ENCODE assay signal across 2 cellular contexts in the genomic region with DNA sequence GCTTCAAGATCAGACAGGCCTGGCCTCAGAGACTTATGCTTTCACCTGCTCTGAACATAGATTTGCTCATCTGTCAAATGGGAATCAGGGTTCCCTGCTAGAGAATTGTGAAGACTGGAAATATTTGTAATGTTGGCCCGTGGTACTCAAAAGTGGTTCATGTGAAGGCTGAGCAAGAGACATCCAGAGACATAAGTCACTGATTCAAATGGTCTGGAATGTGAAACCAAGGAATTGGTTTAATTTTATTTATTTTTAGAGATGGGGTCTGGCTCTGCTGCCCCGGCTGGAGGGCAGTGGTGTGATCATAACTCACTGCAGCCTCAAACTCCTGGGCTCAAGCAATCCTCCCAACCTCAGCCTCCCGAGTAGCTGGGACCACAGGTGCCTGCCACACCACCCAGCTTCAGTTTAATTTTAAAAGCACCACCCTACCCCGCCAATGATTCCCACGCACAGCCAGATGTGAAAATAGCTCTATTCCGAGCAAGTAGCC.
TF ChIP-seq lines count a peak whose summit lies in the region.

No MANE protein-coding gene starts in this region.

TF ChIP-seq in WTC11, 78 proteins besides CTCF, POLR2A, EP300 and RAD21 (continued from another document and continues in another):
- TF ChIP-seq, protein P1, sequence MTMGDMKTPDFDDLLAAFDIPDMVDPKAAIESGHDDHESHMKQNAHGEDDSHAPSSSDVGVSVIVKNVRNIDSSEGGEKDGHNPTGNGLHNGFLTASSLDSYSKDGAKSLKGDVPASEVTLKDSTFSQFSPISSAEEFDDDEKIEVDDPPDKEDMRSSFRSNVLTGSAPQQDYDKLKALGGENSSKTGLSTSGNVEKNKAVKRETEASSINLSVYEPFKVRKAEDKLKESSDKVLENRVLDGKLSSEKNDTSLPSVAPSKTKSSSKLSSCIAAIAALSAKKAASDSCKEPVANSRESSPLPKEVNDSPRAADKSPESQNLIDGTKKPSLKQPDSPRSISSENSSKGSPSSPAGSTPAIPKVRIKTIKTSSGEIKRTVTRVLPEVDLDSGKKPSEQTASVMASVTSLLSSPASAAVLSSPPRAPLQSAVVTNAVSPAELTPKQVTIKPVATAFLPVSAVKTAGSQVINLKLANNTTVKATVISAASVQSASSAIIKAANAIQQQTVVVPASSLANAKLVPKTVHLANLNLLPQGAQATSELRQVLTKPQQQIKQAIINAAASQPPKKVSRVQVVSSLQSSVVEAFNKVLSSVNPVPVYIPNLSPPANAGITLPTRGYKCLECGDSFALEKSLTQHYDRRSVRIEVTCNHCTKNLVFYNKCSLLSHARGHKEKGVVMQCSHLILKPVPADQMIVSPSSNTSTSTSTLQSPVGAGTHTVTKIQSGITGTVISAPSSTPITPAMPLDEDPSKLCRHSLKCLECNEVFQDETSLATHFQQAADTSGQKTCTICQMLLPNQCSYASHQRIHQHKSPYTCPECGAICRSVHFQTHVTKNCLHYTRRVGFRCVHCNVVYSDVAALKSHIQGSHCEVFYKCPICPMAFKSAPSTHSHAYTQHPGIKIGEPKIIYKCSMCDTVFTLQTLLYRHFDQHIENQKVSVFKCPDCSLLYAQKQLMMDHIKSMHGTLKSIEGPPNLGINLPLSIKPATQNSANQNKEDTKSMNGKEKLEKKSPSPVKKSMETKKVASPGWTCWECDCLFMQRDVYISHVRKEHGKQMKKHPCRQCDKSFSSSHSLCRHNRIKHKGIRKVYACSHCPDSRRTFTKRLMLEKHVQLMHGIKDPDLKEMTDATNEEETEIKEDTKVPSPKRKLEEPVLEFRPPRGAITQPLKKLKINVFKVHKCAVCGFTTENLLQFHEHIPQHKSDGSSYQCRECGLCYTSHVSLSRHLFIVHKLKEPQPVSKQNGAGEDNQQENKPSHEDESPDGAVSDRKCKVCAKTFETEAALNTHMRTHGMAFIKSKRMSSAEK (CRISPR knock-in tag; IDR thresholded peaks at IDR 0.05; ENCODE audit: borderline replicate concordance), result no peak
- TF ChIP-seq ZNF219 (CRISPR knock-in tag; IDR thresholded peaks at IDR 0.05; ENCODE audit: borderline replicate concordance) (no peak), EMX1 (CRISPR knock-in tag; IDR thresholded peaks at IDR 0.05) (no peak), SOX15 (CRISPR knock-in tag; IDR thresholded peaks at IDR 0.05) (no peak), GRHL2 (CRISPR knock-in tag; IDR thresholded peaks at IDR 0.05; ENCODE audit: insufficient replicate concordance, severe bottlenecking) (no peak), RELA (CRISPR knock-in tag; IDR thresholded peaks at IDR 0.05; ENCODE audit: borderline replicate concordance) (no peak), CREM (CRISPR knock-in tag; IDR thresholded peaks at IDR 0.05) (no peak), MXD4 (CRISPR knock-in tag; IDR thresholded peaks at IDR 0.05; ENCODE audit: borderline replicate concordance) (no peak), SMAD3 (CRISPR knock-in tag; IDR thresholded peaks at IDR 0.05; ENCODE audit: borderline replicate concordance) (no peak)
- TF ChIP-seq, protein P2, sequence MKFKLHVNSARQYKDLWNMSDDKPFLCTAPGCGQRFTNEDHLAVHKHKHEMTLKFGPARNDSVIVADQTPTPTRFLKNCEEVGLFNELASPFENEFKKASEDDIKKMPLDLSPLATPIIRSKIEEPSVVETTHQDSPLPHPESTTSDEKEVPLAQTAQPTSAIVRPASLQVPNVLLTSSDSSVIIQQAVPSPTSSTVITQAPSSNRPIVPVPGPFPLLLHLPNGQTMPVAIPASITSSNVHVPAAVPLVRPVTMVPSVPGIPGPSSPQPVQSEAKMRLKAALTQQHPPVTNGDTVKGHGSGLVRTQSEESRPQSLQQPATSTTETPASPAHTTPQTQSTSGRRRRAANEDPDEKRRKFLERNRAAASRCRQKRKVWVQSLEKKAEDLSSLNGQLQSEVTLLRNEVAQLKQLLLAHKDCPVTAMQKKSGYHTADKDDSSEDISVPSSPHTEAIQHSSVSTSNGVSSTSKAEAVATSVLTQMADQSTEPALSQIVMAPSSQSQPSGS (CRISPR knock-in tag; IDR thresholded peaks at IDR 0.05; ENCODE audit: borderline replicate concordance, low read depth), result no peak
- TF ChIP-seq, protein P3, sequence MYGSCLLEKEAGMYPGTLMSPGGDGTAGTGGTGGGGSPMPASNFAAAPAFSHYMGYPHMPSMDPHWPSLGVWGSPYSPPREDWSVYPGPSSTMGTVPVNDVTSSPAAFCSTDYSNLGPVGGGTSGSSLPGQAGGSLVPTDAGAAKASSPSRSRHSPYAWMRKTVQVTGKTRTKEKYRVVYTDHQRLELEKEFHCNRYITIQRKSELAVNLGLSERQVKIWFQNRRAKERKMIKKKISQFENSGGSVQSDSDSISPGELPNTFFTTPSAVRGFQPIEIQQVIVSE (CRISPR knock-in tag; IDR thresholded peaks at IDR 0.05; ENCODE audit: borderline replicate concordance), result no peak
- TF ChIP-seq, protein P4, sequence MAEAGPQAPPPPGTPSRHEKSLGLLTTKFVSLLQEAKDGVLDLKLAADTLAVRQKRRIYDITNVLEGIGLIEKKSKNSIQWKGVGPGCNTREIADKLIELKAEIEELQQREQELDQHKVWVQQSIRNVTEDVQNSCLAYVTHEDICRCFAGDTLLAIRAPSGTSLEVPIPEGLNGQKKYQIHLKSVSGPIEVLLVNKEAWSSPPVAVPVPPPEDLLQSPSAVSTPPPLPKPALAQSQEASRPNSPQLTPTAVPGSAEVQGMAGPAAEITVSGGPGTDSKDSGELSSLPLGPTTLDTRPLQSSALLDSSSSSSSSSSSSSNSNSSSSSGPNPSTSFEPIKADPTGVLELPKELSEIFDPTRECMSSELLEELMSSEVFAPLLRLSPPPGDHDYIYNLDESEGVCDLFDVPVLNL (CRISPR knock-in tag; IDR thresholded peaks at IDR 0.05; ENCODE audit: borderline replicate concordance, low read depth), result no peak
- TF ChIP-seq, protein P5, sequence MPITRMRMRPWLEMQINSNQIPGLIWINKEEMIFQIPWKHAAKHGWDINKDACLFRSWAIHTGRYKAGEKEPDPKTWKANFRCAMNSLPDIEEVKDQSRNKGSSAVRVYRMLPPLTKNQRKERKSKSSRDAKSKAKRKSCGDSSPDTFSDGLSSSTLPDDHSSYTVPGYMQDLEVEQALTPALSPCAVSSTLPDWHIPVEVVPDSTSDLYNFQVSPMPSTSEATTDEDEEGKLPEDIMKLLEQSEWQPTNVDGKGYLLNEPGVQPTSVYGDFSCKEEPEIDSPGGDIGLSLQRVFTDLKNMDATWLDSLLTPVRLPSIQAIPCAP (CRISPR knock-in tag; IDR thresholded peaks at IDR 0.05), result no peak
- TF ChIP-seq, protein P6, sequence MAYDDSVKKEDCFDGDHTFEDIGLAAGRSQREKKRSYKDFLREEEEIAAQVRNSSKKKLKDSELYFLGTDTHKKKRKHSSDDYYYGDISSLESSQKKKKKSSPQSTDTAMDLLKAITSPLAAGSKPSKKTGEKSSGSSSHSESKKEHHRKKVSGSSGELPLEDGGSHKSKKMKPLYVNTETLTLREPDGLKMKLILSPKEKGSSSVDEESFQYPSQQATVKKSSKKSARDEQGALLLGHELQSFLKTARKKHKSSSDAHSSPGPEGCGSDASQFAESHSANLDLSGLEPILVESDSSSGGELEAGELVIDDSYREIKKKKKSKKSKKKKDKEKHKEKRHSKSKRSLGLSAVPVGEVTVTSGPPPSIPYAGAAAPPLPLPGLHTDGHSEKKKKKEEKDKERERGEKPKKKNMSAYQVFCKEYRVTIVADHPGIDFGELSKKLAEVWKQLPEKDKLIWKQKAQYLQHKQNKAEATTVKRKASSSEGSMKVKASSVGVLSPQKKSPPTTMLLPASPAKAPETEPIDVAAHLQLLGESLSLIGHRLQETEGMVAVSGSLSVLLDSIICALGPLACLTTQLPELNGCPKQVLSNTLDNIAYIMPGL (CRISPR knock-in tag; IDR thresholded peaks at IDR 0.05), result no peak

TF ChIP-seq in HepG2, 621 proteins besides CTCF, POLR2A, EP300 and RAD21 (continued from another document):
- TF ChIP-seq, protein P7, sequence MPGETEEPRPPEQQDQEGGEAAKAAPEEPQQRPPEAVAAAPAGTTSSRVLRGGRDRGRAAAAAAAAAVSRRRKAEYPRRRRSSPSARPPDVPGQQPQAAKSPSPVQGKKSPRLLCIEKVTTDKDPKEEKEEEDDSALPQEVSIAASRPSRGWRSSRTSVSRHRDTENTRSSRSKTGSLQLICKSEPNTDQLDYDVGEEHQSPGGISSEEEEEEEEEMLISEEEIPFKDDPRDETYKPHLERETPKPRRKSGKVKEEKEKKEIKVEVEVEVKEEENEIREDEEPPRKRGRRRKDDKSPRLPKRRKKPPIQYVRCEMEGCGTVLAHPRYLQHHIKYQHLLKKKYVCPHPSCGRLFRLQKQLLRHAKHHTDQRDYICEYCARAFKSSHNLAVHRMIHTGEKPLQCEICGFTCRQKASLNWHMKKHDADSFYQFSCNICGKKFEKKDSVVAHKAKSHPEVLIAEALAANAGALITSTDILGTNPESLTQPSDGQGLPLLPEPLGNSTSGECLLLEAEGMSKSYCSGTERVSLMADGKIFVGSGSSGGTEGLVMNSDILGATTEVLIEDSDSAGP (CRISPR knock-in tag; IDR thresholded peaks at IDR 0.05; ENCODE audit: borderline replicate concordance), result no peak
